Comparison of ENCODE assay signal across 12 cellular contexts in the genomic region with DNA sequence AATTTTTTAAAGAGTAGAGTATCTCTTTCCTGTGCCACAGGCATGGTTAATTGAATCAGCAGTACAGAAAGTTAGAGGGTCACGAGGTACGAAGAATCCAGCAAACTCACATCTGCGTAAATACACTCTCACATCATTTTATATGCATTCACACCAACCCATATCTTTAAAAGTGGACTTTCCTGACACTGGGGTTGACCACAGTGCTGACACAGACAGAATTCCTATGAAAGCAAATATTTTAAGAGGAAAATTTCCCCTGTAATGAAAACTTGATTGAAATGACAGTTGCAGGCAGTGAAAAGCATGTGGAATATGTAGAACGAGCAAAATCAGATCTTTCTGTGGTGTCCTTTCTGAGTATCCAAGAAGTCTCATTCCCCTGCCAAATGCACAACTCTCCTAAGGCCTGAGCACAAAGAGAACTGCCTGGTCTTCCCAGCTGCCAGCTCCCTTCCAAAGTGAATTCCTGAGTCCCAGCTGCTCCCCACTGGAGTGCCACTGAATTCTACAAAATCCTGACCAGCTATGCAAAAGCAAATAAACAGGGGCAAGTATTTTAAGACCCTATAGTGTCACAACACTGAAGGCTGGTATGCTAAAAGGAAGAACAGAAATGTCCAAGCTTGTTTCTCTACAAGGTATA. TPM values are rescaled to one million over a fixed set of nuclear protein-coding genes. Genes with fewer than 3 reads are reported as not detected.
DNase-seq lines count a peak whose midpoint lies in the region; ATAC-seq and TF ChIP-seq lines count a peak whose summit lies in the region.
"Had no signal": no experiment of that assay in that cellular context is flagged by ENCODE, and none has a peak within 500 bp of the region (broad histone marks: within the 10 kb centered on the region; RNA-seq: fewer than 3 reads in every experiment).

No MANE protein-coding gene starts in this region.

- peaks cover 0 to 2% (median 0%) of the 10 kb centered on the region in 8 donors for H3K9me3 Mint-ChIP-seq in CD4-positive, alpha-beta memory T cell
- no peaks in the 10 kb centered on the region for H3K9me3 Mint-ChIP-seq in effector memory CD8-positive, alpha-beta T cell
- peaks cover 3% of the 10 kb centered on the region for H3K9me3 Mint-ChIP-seq in nephron

- CTCF ChIA-PET in CD4-positive, alpha-beta memory T cell (lab: Charles Lee; ENCODE audit: partially characterized antibody) = interaction anchor here (1.3 to 13.7 kb wide), 4 partner anchors 110 to 394 kb away, joined by 3 to 210 read pairs (median 34); no protein-coding TSS in a partner anchor

- H3K27ac ChIP-seq in CD4-positive, alpha-beta memory T cell (ENCODE audit: low read depth, low read length) = peak overlapping the region; percentile 94
- H3K27ac ChIP-seq in Peyer's patch (peak overlapping the region; percentile 39 to 77 (median 56)), foreskin keratinocyte (no peak overlapping the region)

- no peak for ATAC-seq in effector memory CD8-positive, alpha-beta T cell (replicated peaks)
- ATAC-seq in foreskin keratinocyte (no peak), HG03469 (IDR thresholded peaks at IDR 0.05; ENCODE audit: unreplicated experiment) (no peak)
- ATAC-seq: HCT116 had no signal

- intact Hi-C loops in CD4-positive, alpha-beta memory T cell (cut with micrococcal nuclease) = loop anchor here (1.0 to 10.0 kb wide), 4 partner anchors 7 to 557 kb away; partner anchors contain the start of genes PRPS2 and TCEANC

- peak overlapping the region; percentile 2 to 75 (median 56) for H3K4me3 Mint-ChIP-seq in CD4-positive, alpha-beta memory T cell
- H3K4me3 Mint-ChIP-seq in effector memory CD8-positive, alpha-beta T cell = peak overlapping the region; percentile 29 to 75
- H3K4me3 Mint-ChIP-seq in nephron = peak overlapping the region in 1 of 3 experiments; percentile 16

- no peaks in the 10 kb centered on the region for H3K27me3 ChIP-seq in CD4-positive, alpha-beta memory T cell (ENCODE audit: insufficient read depth, low read length)
- H3K27me3 ChIP-seq in Peyer's patch (no peaks in the 10 kb centered on the region), foreskin keratinocyte (no peaks in the 10 kb centered on the region)

- POLR2A ChIA-PET in CD4-positive, alpha-beta memory T cell (lab: Charles Lee; ENCODE audit: partially characterized antibody) = interaction anchor here (0.7 to 32.7 kb wide), 9 partner anchors 8 to 396 kb away, joined by 3 to 1769 read pairs (median 3); partner anchors contain the start of gene TMSB4X

- H3K36me3 Mint-ChIP-seq in CD4-positive, alpha-beta memory T cell = no peaks in the 10 kb centered on the region
- peaks cover 8% of the 10 kb centered on the region for H3K36me3 Mint-ChIP-seq in effector memory CD8-positive, alpha-beta T cell (ENCODE audit: insufficient read depth)
- no peaks in the 10 kb centered on the region for H3K36me3 Mint-ChIP-seq in nephron (ENCODE audit: low read depth)

- no peaks in the 10 kb centered on the region for H3K36me3 ChIP-seq in CD4-positive, alpha-beta memory T cell (ENCODE audit: insufficient read depth, low read length)
- H3K36me3 ChIP-seq in Peyer's patch = no peaks in the 10 kb centered on the region

- H3K4me1 ChIP-seq in CD4-positive, alpha-beta memory T cell (ENCODE audit: insufficient read depth, low read length) = peaks cover 94% of the 10 kb centered on the region
- H3K4me1 ChIP-seq in Peyer's patch (peaks cover 0 to 16% (median 0%) of the 10 kb centered on the region in 4 donors), foreskin keratinocyte (peaks cover 5% of the 10 kb centered on the region)

- H3K27ac Mint-ChIP-seq in CD4-positive, alpha-beta memory T cell = peak overlapping the region; percentile 88 to 96 (median 95)
- H3K27ac Mint-ChIP-seq in effector memory CD8-positive, alpha-beta T cell = peak overlapping the region; percentile 71 to 95
- H3K27ac Mint-ChIP-seq in nephron = peak overlapping the region; percentile 91 to 92 (median 92)

- no peak overlapping the region for H3K4me3 ChIP-seq in CD4-positive, alpha-beta memory T cell (ENCODE audit: low read length in 2 of 2)
- H3K4me3 ChIP-seq in Peyer's patch = no peak overlapping the region

- TF ChIP-seq CTCF in Peyer's patch (IDR thresholded peaks at IDR 0.05) (no peak), nephron (IDR thresholded peaks at IDR 0.05; ENCODE audit: unreplicated experiment in 3 of 3) (no peak), foreskin keratinocyte (conservative IDR thresholded peaks at IDR 0.05) (no peak)

- H3K9me3 ChIP-seq in CD4-positive, alpha-beta memory T cell (ENCODE audit: control insufficient read depth in 1 of 2, low read length in 2 of 2) = no peaks in the 10 kb centered on the region
- H3K9me3 ChIP-seq in Peyer's patch = no peaks in the 10 kb centered on the region

- H3K27me3 Mint-ChIP-seq in CD4-positive, alpha-beta memory T cell = no peaks in the 10 kb centered on the region
- H3K27me3 Mint-ChIP-seq in effector memory CD8-positive, alpha-beta T cell = no peaks in the 10 kb centered on the region
- H3K27me3 Mint-ChIP-seq in nephron (ENCODE audit: low read depth) = no peaks in the 10 kb centered on the region

- no peak for DNase-seq in CD4-positive, alpha-beta memory T cell
- DNase-seq in Peyer's patch (no peak), C1 segment of cervical spinal cord (lab: John Stamatoyannopoulos, UW) (no peak), foreskin keratinocyte (no peak), NCI-H524 treated with DMSO at 0.1 percent for 48 hours (lab: John Stamatoyannopoulos, UW) (no peak)
- no peak for DNase-seq in effector memory CD8-positive, alpha-beta T cell
- DNase-seq: effector CD4-positive, alpha-beta T cell; NCI-H1930 had no signal

- no peak for TF ChIP-seq POLR2A in Peyer's patch (IDR thresholded peaks at IDR 0.05)

- H3K4me1 Mint-ChIP-seq in CD4-positive, alpha-beta memory T cell = peaks cover 52 to 92% (median 74%) of the 10 kb centered on the region in 4 donors
- H3K4me1 Mint-ChIP-seq in effector memory CD8-positive, alpha-beta T cell (ENCODE audit: low read depth in 2 of 2) = peaks cover 33 to 37% of the 10 kb centered on the region in 2 donors
- H3K4me1 Mint-ChIP-seq in nephron = peaks cover 53% of the 10 kb centered on the region

RNA-seq across cellular contexts. Expression of gene FAM9C, which starts 50.5 kb away (rescaled TPM):
- not detected for total RNA-seq in CD4-positive, alpha-beta memory T cell
- polyA plus RNA-seq in CD4-positive, alpha-beta memory T cell = under 1 TPM in 1 of 2 donors, not detected in 1; 0.34 TPM
- total RNA-seq in Peyer's patch = 1 to 10 TPM in 1 of 4 donors, under 1 TPM in 1, not detected in 2; 0.57 to 1.6 TPM
- not detected in 2 replicates for total RNA-seq in foreskin keratinocyte
- not detected in 2 replicates for polyA plus RNA-seq in foreskin keratinocyte
- total RNA-seq: renal cortical epithelial cell had no signal
